ENCODE assay signal across 18 cellular contexts in the genomic region with DNA sequence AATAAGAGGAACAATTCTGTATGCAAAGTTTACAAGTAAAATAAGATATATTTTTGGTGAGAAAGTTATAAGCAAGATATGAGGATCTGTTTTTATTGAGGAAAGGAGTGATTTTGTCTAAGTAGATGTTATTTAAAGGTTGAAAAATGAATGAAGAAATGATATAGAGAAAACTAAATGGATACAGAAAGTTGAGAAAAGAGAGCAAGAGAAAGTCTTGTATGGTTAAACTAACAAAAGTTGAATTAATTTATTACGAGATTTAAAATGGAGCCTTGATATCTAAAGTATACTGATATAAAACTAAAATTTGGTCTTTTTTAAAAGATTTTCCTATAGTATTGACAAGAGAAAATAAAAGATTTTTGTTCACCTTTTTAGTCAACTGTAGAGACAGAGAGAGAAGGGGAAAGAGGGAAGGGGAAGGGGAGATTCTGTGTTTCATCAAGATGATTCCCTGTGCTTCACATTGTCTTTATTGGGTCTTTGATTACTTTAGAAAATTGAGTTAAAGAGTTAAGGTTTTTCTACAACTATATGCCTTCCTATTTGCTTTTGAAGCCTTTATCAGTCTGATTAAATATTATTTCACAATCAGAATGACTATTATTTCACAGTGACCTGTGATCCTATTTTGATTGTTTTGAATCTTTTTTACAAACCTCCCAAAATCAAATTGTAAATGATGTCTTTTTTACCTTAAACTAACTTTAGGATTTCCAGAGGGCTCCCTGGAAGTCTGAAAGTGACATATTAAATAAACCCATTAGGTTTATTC. TPM values are rescaled to one million over a fixed set of nuclear protein-coding genes. Genes with fewer than 3 reads are reported as not detected.
DNase-seq lines count a peak whose midpoint lies in the region; ATAC-seq, FAIRE-seq and TF ChIP-seq lines count a peak whose summit lies in the region.
"Had no signal": no experiment of that assay in that cellular context is flagged by ENCODE, and none has a peak within 500 bp of the region (broad histone marks: within the 10 kb centered on the region; RNA-seq: fewer than 3 reads in every experiment).

No MANE protein-coding gene starts in this region.

- H3K18ac ChIP-seq in IMR-90 (ENCODE audit: low read depth, low read length) = no peak overlapping the region

- no peak overlapping the region for H2BK5ac ChIP-seq in IMR-90 (ENCODE audit: low read depth, low read length, poor library complexity, severe bottlenecking)

- TF ChIP-seq POLR2A in A549 (IDR thresholded peaks at IDR 0.05; ENCODE audit: low read length) (no peak), IMR-90 (IDR thresholded peaks at IDR 0.05; ENCODE audit: low read depth, low read length) (no peak)

- H3K9me1 ChIP-seq in IMR-90 (ENCODE audit: insufficient read depth, low read length) = no peaks in the 10 kb centered on the region

- ATAC-seq in A549 (no peak), IMR-90 (ENCODE audit: low read depth) (no peak), natural killer cell (no peak), GM18520 (IDR thresholded peaks at IDR 0.05; ENCODE audit: unreplicated experiment) (no peak)
- ATAC-seq: HCT116 had no signal

- CTCF ChIA-PET in A549 (lab: Yijun Ruan, JAX) = no interaction called here
- CTCF ChIA-PET in IMR-90 (lab: Yijun Ruan, JAX) = no interaction called here

- H3K9me3 Mint-ChIP-seq in natural killer cell = no peaks in the 10 kb centered on the region

- H2BK20ac ChIP-seq in IMR-90 (ENCODE audit: low read depth, low read length) = no peak overlapping the region

- no peak overlapping the region for H3K4ac ChIP-seq in IMR-90 (ENCODE audit: low read depth, low read length)

- no peaks in the 10 kb centered on the region for H3K36me3 Mint-ChIP-seq in natural killer cell
- H3K36me3 Mint-ChIP-seq: CD4-positive, alpha-beta memory T cell had no signal

- H3K9ac ChIP-seq in IMR-90 (ENCODE audit: low read depth, low read length) = no peak overlapping the region
- H3K9ac ChIP-seq: BLaER1, KMS-11 had no signal

- TF ChIP-seq RAD21 in A549 (conservative IDR thresholded peaks at IDR 0.05 in 1 of 2, IDR thresholded peaks at IDR 0.05 in 1 of 2) = no peak
- no peak for TF ChIP-seq RAD21 in IMR-90 (IDR thresholded peaks at IDR 0.05; ENCODE audit: low read length)

- no peak overlapping the region for H3K4me2 ChIP-seq in A549
- no peak overlapping the region for H3K4me2 ChIP-seq in IMR-90 (ENCODE audit: low read depth, low read length)
- H3K4me2 ChIP-seq: BLaER1, KMS-11 had no signal

- no peak overlapping the region for H3K27ac Mint-ChIP-seq in natural killer cell
- H3K27ac Mint-ChIP-seq: CD14-positive monocyte; CD4-positive, alpha-beta memory T cell had no signal

- 0 out of 4 replicates have a peak, but pooled peaks cover 0 to 4% of the 10 kb centered on the region in 2 experiments for H3K79me1 ChIP-seq in IMR-90 (ENCODE audit: low read depth in 1 of 2, low read length in 2 of 2)

- no peak overlapping the region for H3K14ac ChIP-seq in IMR-90 (replicated peaks; ENCODE audit: low read depth, low read length)

- H4K8ac ChIP-seq in IMR-90 (ENCODE audit: low read depth in 2 of 2, low read length in 2 of 2) = no peak overlapping the region

- dilution Hi-C loops in IMR-90 (cut with HindIII; ENCODE audit: low sequenced_read_pairs, unreplicated experiment) = no loop called here

- POLR2A ChIA-PET in A549 (lab: Yijun Ruan, JAX) (no interaction called here), IMR-90 (lab: Charles Lee; ENCODE audit: unreplicated experiment) (no interaction called here)

- no peak overlapping the region for H2BK15ac ChIP-seq in IMR-90 (ENCODE audit: low read depth, low read length)

- no peak overlapping the region for H3K4me3 Mint-ChIP-seq in natural killer cell
- H3K4me3 Mint-ChIP-seq: CD14-positive monocyte; CD4-positive, alpha-beta memory T cell had no signal

- intact Hi-C loops in IMR-90 (cut with micrococcal nuclease) = no loop called here
- intact Hi-C loops in natural killer cell (cut with micrococcal nuclease) = no loop called here
- intact Hi-C loops in tibial artery (cut with DNase I; ENCODE audit: low total_unique reads) = no loop called here

- FAIRE-seq in A549 (lab: Jason Lieb, UNC) (peak; percentile 46), islet of Langerhans (lab: Jason Lieb, UNC) (peak; percentile 30)
- FAIRE-seq: GM12892 had no signal

- H2AK9ac ChIP-seq in IMR-90 (replicated peaks; ENCODE audit: low read depth, low read length, poor library complexity) = no peak overlapping the region

- H3K56ac ChIP-seq in IMR-90 (ENCODE audit: extremely low read depth, insufficient read depth, low read length) = no peak overlapping the region

- no peak overlapping the region for H4K91ac ChIP-seq in IMR-90 (ENCODE audit: insufficient read depth, low read depth, low read length)

- no peaks in the 10 kb centered on the region for H3K27me3 ChIP-seq in IMR-90 (ENCODE audit: control insufficient read depth, insufficient read depth, low read length)
- H3K27me3 ChIP-seq in tibial artery = no peaks in the 10 kb centered on the region
- H3K27me3 ChIP-seq: BLaER1 had no signal

- no peak overlapping the region for H4K5ac ChIP-seq in IMR-90 (ENCODE audit: low read depth, low read length)

- no peak overlapping the region for H2BK120ac ChIP-seq in IMR-90 (ENCODE audit: low read depth, low read length)

- no TSS peak for BruUV-seq in IMR-90 (replicated peaks; lab: Mats Ljungman, UMichigan)

- TF ChIP-seq EP300 in A549 (IDR thresholded peaks at IDR 0.05) = no peak

- H3K4me1 Mint-ChIP-seq in natural killer cell = no peaks in the 10 kb centered on the region
- H3K4me1 Mint-ChIP-seq: CD14-positive monocyte; CD4-positive, alpha-beta memory T cell had no signal

- H3K36me3 ChIP-seq in IMR-90 (ENCODE audit: control insufficient read depth, insufficient read depth, low read length) (no peaks in the 10 kb centered on the region), tibial artery (no peaks in the 10 kb centered on the region)
- H3K36me3 ChIP-seq: BLaER1 had no signal

- no peak overlapping the region for H3K4me3 ChIP-seq in A549
- no peak overlapping the region for H3K4me3 ChIP-seq in IMR-90 (ENCODE audit: insufficient read depth, low read depth, low read length)
- no peak overlapping the region for H3K4me3 ChIP-seq in tibial artery
- H3K4me3 ChIP-seq: BLaER1 had no signal

- 92% methylated on average over 1 of the region's 1 CpG for WGBS in A549 (ENCODE audit: missing lambda C conversion rate)
- no CpG with 5 or more reads among the region's 1 CpG for WGBS in IMR-90 (ENCODE audit: extremely low coverage in 2 of 2, insufficient read length in 1 of 2), 2 experiments

- in situ Hi-C loops in IMR-90 (cut with MboI; ENCODE audit: low sequenced_read_pairs) = no loop called here

- DNase-seq in A549 (ENCODE audit: low read depth in 1 of 2, low spot score in 1 of 2) = no peak
- DNase-seq in IMR-90 = no peak
- no peak for DNase-seq in substantia nigra (lab: John Stamatoyannopoulos, UW)
- DNase-seq in natural killer cell = no peak
- no peak for DNase-seq in tibial artery
- DNase-seq: CD4-positive, alpha-beta memory T cell; DMS153; DMS79; GDM1; GOT3; H7 had no signal

- H3K27ac ChIP-seq in A549 (no peak overlapping the region), IMR-90 (ENCODE audit: insufficient read depth, low read length) (no peak overlapping the region), substantia nigra (ENCODE audit: low read depth, low read length, poor library complexity, severe bottlenecking) (peak overlapping the region; percentile 17), tibial artery (no peak overlapping the region)
- H3K27ac ChIP-seq: BLaER1, KMS-11 had no signal

- H4K20me1 ChIP-seq in IMR-90 (ENCODE audit: insufficient read depth, low read length) = no peaks in the 10 kb centered on the region
- H4K20me1 ChIP-seq: BLaER1 had no signal

- H2AFZ ChIP-seq in IMR-90 (replicated peaks; ENCODE audit: low read length, poor library complexity) = no peak overlapping the region

- TF ChIP-seq CTCF in A549 (IDR thresholded peaks at IDR 0.05) = no peak
- TF ChIP-seq CTCF in IMR-90 (conservative IDR thresholded peaks at IDR 0.05; ENCODE audit: low read depth, low read length) = no peak
- no peak for TF ChIP-seq CTCF in natural killer cell (IDR thresholded peaks at IDR 0.05)
- TF ChIP-seq CTCF in tibial artery (IDR thresholded peaks at IDR 0.05) = no peak

- H3K27me3 Mint-ChIP-seq in natural killer cell (ENCODE audit: low read depth in 2 of 2) = peaks cover 0 to 17% of the 10 kb centered on the region in 2 donors

- H3K23ac ChIP-seq in IMR-90 (ENCODE audit: low read depth, low read length) = no peak overlapping the region

- H3K4me1 ChIP-seq in A549 = peaks cover 8% of the 10 kb centered on the region; the same call in 1 of the 3 replicates
- no peaks in the 10 kb centered on the region for H3K4me1 ChIP-seq in IMR-90 (ENCODE audit: control insufficient read depth, insufficient read depth, low read length)
- H3K4me1 ChIP-seq in tibial artery = no peaks in the 10 kb centered on the region
- H3K4me1 ChIP-seq: BLaER1 had no signal

- no peak overlapping the region for H2AK5ac ChIP-seq in IMR-90 (ENCODE audit: low read depth, low read length)

- H3K9me3 ChIP-seq in A549 (no peaks in the 10 kb centered on the region), IMR-90 (ENCODE audit: control insufficient read depth, insufficient read depth, low read length) (no peaks in the 10 kb centered on the region), tibial artery (no peaks in the 10 kb centered on the region)
- H3K9me3 ChIP-seq: BLaER1 had no signal

TF ChIP-seq in A549, 52 proteins besides CTCF, POLR2A, EP300 and RAD21 (continues in another document):
- TF ChIP-seq ZSCAN20 (CRISPR knock-in tag; IDR thresholded peaks at IDR 0.05) = no peak

TF ChIP-seq in IMR-90, 13 proteins besides CTCF, POLR2A, EP300 and RAD21 (continues in another document):
- TF ChIP-seq BHLHE40 (IDR thresholded peaks at IDR 0.05; ENCODE audit: low read depth, low read length) (no peak), CHD1 (IDR thresholded peaks at IDR 0.05; ENCODE audit: low read depth, low read length) (no peak), MAFK (IDR thresholded peaks at IDR 0.05; ENCODE audit: low read depth, low read length) (no peak), CEBPB (IDR thresholded peaks at IDR 0.05; ENCODE audit: low read depth, low read length) (0 out of 2 replicates have a peak, but pooled peaks have one; percentile 26)

RNA-seq across cellular contexts. Expression of a gene that starts 10.7 kb away (rescaled TPM):
- polyA plus RNA-seq in A549 (2011; rRNA removed) (44.2 and 63.1 TPM in 2 replicates), A549 (2017; fragmentation: RNase III; extraction: RNeasy Plus Mini Kit Qiagen cat#74134 plus additional on column Dnase treatment) (21.7 to 25.1 TPM (median 23.6 TPM) in 3 replicates), IMR-90 (2012; rRNA removed) (1.9 and 2.3 TPM in 2 replicates)
- 8.4 and 8.8 TPM in 2 replicates for polyA plus RNA-seq in A549 (2012; cell fraction: cytosol; rRNA removed)
- 7.3 and 14.2 TPM in 2 replicates for polyA plus RNA-seq in A549 (2012; cell fraction: nucleus; rRNA removed)
- polyA minus RNA-seq in A549 (2011; rRNA and poly(A)+ RNA removed) = 12.0 and 14.8 TPM in 2 replicates
- total RNA-seq in IMR-90 (2012; rRNA removed) (0.54 and 1.4 TPM in 2 replicates), natural killer cell (1 to 10 TPM in 2 of 3 donors, under 1 TPM in 1; 0.88 to 1.4 (median 1.1) TPM)
- 0.23 and 0.28 TPM in 2 replicates for polyA plus RNA-seq in IMR-90 (2012; cell fraction: cytosol; rRNA removed)
- polyA plus RNA-seq in IMR-90 (2012; cell fraction: nucleus; rRNA removed; ENCODE audit: low replicate concordance) = 1.1 and 15.5 TPM in 2 replicates
